Comparison of ENCODE assay signal across 14 cellular contexts in genomic region chr9:36276254-36276653, GRCh38. TPM values are rescaled to one million over a fixed set of nuclear protein-coding genes. Genes with fewer than 3 reads are reported as not detected.
A peak's percentile ranks its signal among the peaks of the same experiment; 100 is the strongest.
DNase-seq lines count a peak whose midpoint lies in the region; ATAC-seq and TF ChIP-seq lines count a peak whose summit lies in the region.
"Had no signal": no experiment of that assay in that cellular context is flagged by ENCODE, and none has a peak within 500 bp of the region (broad histone marks: within the 10 kb centered on the region; RNA-seq: fewer than 3 reads in every experiment).

No MANE protein-coding gene starts in this region.

- H3K27me3 ChIP-seq in AG04450 (ENCODE audit: control insufficient read depth, insufficient read depth, low read length) (no peaks in the 10 kb centered on the region), SJCRH30 (no peaks in the 10 kb centered on the region), esophagus squamous epithelium (no peaks in the 10 kb centered on the region), neural progenitor cell (no peaks in the 10 kb centered on the region)
- H3K27me3 ChIP-seq: tibial artery had no signal

- H3K36me3 ChIP-seq in SJCRH30 (no peaks in the 10 kb centered on the region), esophagus squamous epithelium (no peaks in the 10 kb centered on the region), neural progenitor cell (no peaks in the 10 kb centered on the region)
- H3K36me3 ChIP-seq: tibial artery, WERI-Rb-1 had no signal

- POLR2A ChIA-PET in AG04450 (lab: Yijun Ruan, JAX), result interaction anchor here (0.7 to 1.3 kb wide), 3 partner anchors 13 to 86 kb away, joined by 3 to 14 read pairs (median 4); partner anchors contain the start of gene GNE
- POLR2A ChIA-PET in activated CD8-positive, alpha-beta T cell treated with anti-CD3 and anti-CD28 coated beads, Interleukin-2, amount 10 ng/mL, durations not matched to agents 7 days and 5 days (lab: Charles Lee), result interaction anchor here (0.6 kb wide), 1 partner anchor 629 kb away, joined by 5 read pairs; no protein-coding TSS in a partner anchor

- H3K27ac ChIP-seq in AG04450 (ENCODE audit: low read depth, low read length) (no peak overlapping the region), SJCRH30 (peak overlapping the region; percentile 77), esophagus squamous epithelium (no peak overlapping the region), neural progenitor cell (no peak overlapping the region)
- H3K27ac ChIP-seq: tibial artery, WERI-Rb-1 had no signal

- H3K27ac Mint-ChIP-seq in neural progenitor cell, result no peak overlapping the region
- H3K27ac Mint-ChIP-seq in activated CD8-positive, alpha-beta T cell treated with anti-CD3 and anti-CD28 coated beads, Interleukin-2, amount 10 ng/mL, durations not matched to agents 7 days and 5 days, result no peak overlapping the region
- H3K27ac Mint-ChIP-seq: B cell had no signal

- DNase-seq in AG04450 (ENCODE audit: low read depth, low spot score) (no peak), SJCRH30 (no peak), esophagus squamous epithelium (lab: John Stamatoyannopoulos, UW) (no peak), neural progenitor cell (ENCODE audit: low spot score) (no peak), AML-193 (lab: John Stamatoyannopoulos, UW) (no peak), globus pallidus (ENCODE audit: low spot score) (no peak)
- no peak for DNase-seq in activated CD8-positive, alpha-beta T cell treated with anti-CD3 and anti-CD28 coated beads, Interleukin-2, amount 10 ng/mL, durations not matched to agents 7 days and 5 days
- DNase-seq: activated gamma-delta T cell treated with Interleukin-2 at 50 U/mL for 16 hours; stimulated activated CD4-positive, alpha-beta T cell treated with anti-CD3 and anti-CD28 coated beads, Interleukin-2, amount 100 ng/mL, for 48 hours; SW 1271; tibial artery; WERI-Rb-1 had no signal

- intact Hi-C loops in esophagus squamous epithelium (cut with DNase I), result no loop called here

- no peaks in the 10 kb centered on the region; the same call in 1 of the 2 replicates for H3K9me3 ChIP-seq in AG04450 (ENCODE audit: control insufficient read depth, insufficient read depth, low read length)
- no peaks in the 10 kb centered on the region for H3K9me3 ChIP-seq in SJCRH30 (replicated peaks)
- H3K9me3 ChIP-seq in esophagus squamous epithelium, result no peaks in the 10 kb centered on the region
- H3K9me3 ChIP-seq in neural progenitor cell (ENCODE audit: low read depth), result no peaks in the 10 kb centered on the region
- H3K9me3 ChIP-seq: tibial artery had no signal

- no peaks in the 10 kb centered on the region for H3K9me3 Mint-ChIP-seq in neural progenitor cell
- no peaks in the 10 kb centered on the region for H3K9me3 Mint-ChIP-seq in activated CD8-positive, alpha-beta T cell treated with anti-CD3 and anti-CD28 coated beads, Interleukin-2, amount 10 ng/mL, durations not matched to agents 7 days and 5 days (ENCODE audit: insufficient read depth)

- no peak overlapping the region for H3K4me2 ChIP-seq in neural progenitor cell

- H3K27me3 Mint-ChIP-seq in neural progenitor cell (ENCODE audit: insufficient read depth, low read depth), result no peaks in the 10 kb centered on the region
- H3K27me3 Mint-ChIP-seq in activated CD8-positive, alpha-beta T cell treated with anti-CD3 and anti-CD28 coated beads, Interleukin-2, amount 10 ng/mL, durations not matched to agents 7 days and 5 days (ENCODE audit: low read depth), result no peaks in the 10 kb centered on the region
- H3K27me3 Mint-ChIP-seq: B cell had no signal

- no peaks in the 10 kb centered on the region for H3K36me3 Mint-ChIP-seq in neural progenitor cell
- H3K36me3 Mint-ChIP-seq in activated CD8-positive, alpha-beta T cell treated with anti-CD3 and anti-CD28 coated beads, Interleukin-2, amount 10 ng/mL, durations not matched to agents 7 days and 5 days (ENCODE audit: low read depth), result no peaks in the 10 kb centered on the region

- H3K4me3 Mint-ChIP-seq in neural progenitor cell, result no peak overlapping the region
- no peak overlapping the region for H3K4me3 Mint-ChIP-seq in activated CD8-positive, alpha-beta T cell treated with anti-CD3 and anti-CD28 coated beads, Interleukin-2, amount 10 ng/mL, durations not matched to agents 7 days and 5 days
- H3K4me3 Mint-ChIP-seq: B cell had no signal

- H3F3A ChIP-seq in neural progenitor cell (ENCODE audit: low read depth), result no peaks in the 10 kb centered on the region

- H3K4me3 ChIP-seq in AG04450 (ENCODE audit: low read depth, low read length) (peak overlapping the region; percentile 47), SJCRH30 (peak overlapping the region; percentile 63), esophagus squamous epithelium (peak overlapping the region in 3 of 4 donors; percentile 0 to 35 (median 14)), neural progenitor cell (no peak overlapping the region)

- H2AFZ ChIP-seq in neural progenitor cell (replicated peaks), result peak overlapping the region; percentile 55

- no peak for ATAC-seq in HG03159 (IDR thresholded peaks at IDR 0.05; ENCODE audit: unreplicated experiment)
- ATAC-seq in activated CD8-positive, alpha-beta T cell treated with anti-CD3 and anti-CD28 coated beads, Interleukin-2, amount 10 ng/mL, durations not matched to agents 7 days and 5 days, result no peak

- H3K9ac ChIP-seq in neural progenitor cell, result no peak overlapping the region

- H3K4me1 ChIP-seq in SJCRH30, result peaks cover 3% of the 10 kb centered on the region; the same call in 1 of the 2 replicates
- H3K4me1 ChIP-seq in esophagus squamous epithelium, result peaks cover 0 to 5% (median 0%) of the 10 kb centered on the region in 3 donors
- H3K4me1 ChIP-seq in neural progenitor cell, result no peaks in the 10 kb centered on the region

- no peaks in the 10 kb centered on the region for H3K79me2 ChIP-seq in neural progenitor cell (ENCODE audit: low read depth)

- WGBS in esophagus squamous epithelium, 2 donors, result 83 to 93% methylated on average over 1 of the region's 1 CpG

- no peak for TF ChIP-seq POLR2A in esophagus squamous epithelium (IDR thresholded peaks at IDR 0.05)

- no peak for TF ChIP-seq CTCF in AG04450 (IDR thresholded peaks at IDR 0.05; ENCODE audit: low read depth, low read length)
- no peak for TF ChIP-seq CTCF in esophagus squamous epithelium (IDR thresholded peaks at IDR 0.05)
- no peak for TF ChIP-seq CTCF in neural progenitor cell (IDR thresholded peaks at IDR 0.05)

- H4K20me1 ChIP-seq in neural progenitor cell (ENCODE audit: low read depth), result no peaks in the 10 kb centered on the region

- CTCF ChIA-PET in AG04450 (lab: Charles Lee), result interaction anchor here (0.7 to 1.3 kb wide), 4 partner anchors 16 to 109 kb away, joined by 3 to 4 read pairs (median 3); no protein-coding TSS in a partner anchor
- CTCF ChIA-PET in activated CD8-positive, alpha-beta T cell treated with anti-CD3 and anti-CD28 coated beads, Interleukin-2, amount 10 ng/mL, durations not matched to agents 7 days and 5 days (lab: Charles Lee), result interaction anchor here (0.6 to 1.3 kb wide), 2 partner anchors 10 to 53 kb away, joined by 3 read pairs; no protein-coding TSS in a partner anchor

- peaks cover 6% of the 10 kb centered on the region for H3K4me1 Mint-ChIP-seq in neural progenitor cell
- H3K4me1 Mint-ChIP-seq in activated CD8-positive, alpha-beta T cell treated with anti-CD3 and anti-CD28 coated beads, Interleukin-2, amount 10 ng/mL, durations not matched to agents 7 days and 5 days (ENCODE audit: low read depth), result no peaks in the 10 kb centered on the region
- H3K4me1 Mint-ChIP-seq: B cell had no signal

RNA-seq across cellular contexts. Expression of gene GNE, which starts 18.0 kb away (rescaled TPM):
- 16.4 and 17.4 TPM in 2 replicates for polyA plus RNA-seq in AG04450 (2011; rRNA removed)
- polyA minus RNA-seq in AG04450 (2011; rRNA and poly(A)+ RNA removed), result 27.8 and 29.0 TPM in 2 replicates
- total RNA-seq in SJCRH30 (2014; rRNA removed; shearing (Covaris generic)), result 29.2 and 30.0 TPM in 2 replicates
- total RNA-seq in esophagus squamous epithelium (10 to 100 TPM; 11.9 to 28.9 (median 16.7) TPM), neural progenitor cell (ENCODE audit: low replicate concordance) (25.2 and 26.8 TPM in 2 replicates)
- total RNA-seq in activated CD8-positive, alpha-beta T cell treated with anti-CD3 and anti-CD28 coated beads, Interleukin-2, amount 10 ng/mL, durations not matched to agents 7 days and 5 days, result 10 to 100 TPM; 15.2 to 16.1 TPM
